In the genomic region with DNA sequence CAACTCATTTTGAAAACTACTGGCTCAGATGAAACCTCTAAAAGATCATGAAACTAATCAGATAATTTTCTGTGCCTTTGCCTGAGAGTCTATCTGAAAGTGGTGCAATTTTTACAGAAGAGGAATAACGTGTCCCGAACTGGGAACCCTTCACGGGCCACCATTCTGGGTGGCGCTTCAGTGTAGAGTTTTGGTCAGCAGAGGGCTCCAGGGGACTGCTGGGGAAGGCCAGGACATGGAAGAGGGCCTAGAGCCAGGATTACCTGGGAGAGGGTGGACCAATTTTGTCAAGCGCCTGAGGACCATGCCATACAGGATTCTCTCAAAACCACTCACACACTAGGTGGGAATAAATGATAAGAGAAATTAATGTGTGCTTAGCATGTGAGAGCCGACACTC, we compare ENCODE assay signal across 11 cellular contexts. TPM values are rescaled to one million over a fixed set of nuclear protein-coding genes. Genes with fewer than 3 reads are reported as not detected.
DNase-seq lines count a peak whose midpoint lies in the region; ATAC-seq, FAIRE-seq and TF ChIP-seq lines count a peak whose summit lies in the region.
"Had no signal": no experiment of that assay in that cellular context is flagged by ENCODE, and none has a peak within 500 bp of the region (broad histone marks: within the 10 kb centered on the region; RNA-seq: fewer than 3 reads in every experiment).

No MANE protein-coding gene starts in this region.

- H3K9me3 Mint-ChIP-seq in CD8-positive, alpha-beta T cell = no peaks in the 10 kb centered on the region
- H3K9me3 Mint-ChIP-seq: activated naive CD4-positive, alpha-beta T cell treated with anti-CD3 and anti-CD28 coated beads, Interleukin-2, amount 10 ng/mL, durations not matched to agents 7 days and 5 days had no signal

- H3K4me1 ChIP-seq in CD8-positive, alpha-beta T cell (ENCODE audit: insufficient read depth, low read length) = no peaks in the 10 kb centered on the region

- no peaks in the 10 kb centered on the region for H3K27me3 ChIP-seq in CD8-positive, alpha-beta T cell (ENCODE audit: insufficient read depth, low read length)

- intact Hi-C loops in CD8-positive, alpha-beta T cell (cut with DNase I, micrococcal nuclease) = no loop called here

- ATAC-seq in CD8-positive, alpha-beta T cell = no peak
- ATAC-seq in HG02973 (IDR thresholded peaks at IDR 0.05; ENCODE audit: unreplicated experiment) (no peak), HG03520 (IDR thresholded peaks at IDR 0.05; ENCODE audit: unreplicated experiment) (no peak)

- no peaks in the 10 kb centered on the region for H3K36me3 ChIP-seq in CD8-positive, alpha-beta T cell (ENCODE audit: insufficient read depth, low read length)

- H3K4me3 Mint-ChIP-seq in CD8-positive, alpha-beta T cell = no peak overlapping the region
- H3K4me3 Mint-ChIP-seq: activated naive CD4-positive, alpha-beta T cell treated with anti-CD3 and anti-CD28 coated beads, Interleukin-2, amount 10 ng/mL, durations not matched to agents 7 days and 5 days had no signal

- no peak overlapping the region for H3K4me3 ChIP-seq in choroid plexus epithelial cell (ENCODE audit: low read depth, low read length)
- H3K4me3 ChIP-seq in CD8-positive, alpha-beta T cell (ENCODE audit: low read depth, low read length) = no peak overlapping the region

- peaks cover 36% of the 10 kb centered on the region for H3K27me3 Mint-ChIP-seq in CD8-positive, alpha-beta T cell (ENCODE audit: low read depth)

- no peak for FAIRE-seq in D721Med (lab: Jason Lieb, UNC)

- DNase-seq in D721Med (ENCODE audit: insufficient read length, low spot score) (no peak), M059J (ENCODE audit: low read depth) (peak; percentile 47), choroid plexus epithelial cell (ENCODE audit: low read depth) (peak; percentile 35), lung microvascular endothelial cell (ENCODE audit: low read depth in 2 of 2) (peak; percentile 27 to 41), NCI-H1436 treated with DMSO at 0.1 percent for 48 hours (lab: John Stamatoyannopoulos, UW) (no peak)
- no peak for DNase-seq in CD8-positive, alpha-beta T cell
- DNase-seq: activated naive CD4-positive, alpha-beta T cell treated with anti-CD3 and anti-CD28 coated beads, Interleukin-2, amount 10 ng/mL, durations not matched to agents 7 days and 5 days; DMS79 treated with DMSO at 0.1 percent for 48 hours; NCI-H2029 treated with DMSO at 0.1 percent for 48 hours had no signal

- CTCF ChIA-PET in CD8-positive, alpha-beta T cell (lab: Charles Lee) = no interaction called here

- H3K27ac Mint-ChIP-seq in CD8-positive, alpha-beta T cell = no peak overlapping the region
- H3K27ac Mint-ChIP-seq: activated naive CD4-positive, alpha-beta T cell treated with anti-CD3 and anti-CD28 coated beads, Interleukin-2, amount 10 ng/mL, durations not matched to agents 7 days and 5 days had no signal

- POLR2A ChIA-PET in CD8-positive, alpha-beta T cell (lab: Charles Lee) = no interaction called here

- no peaks in the 10 kb centered on the region for H3K4me1 Mint-ChIP-seq in CD8-positive, alpha-beta T cell (ENCODE audit: low read depth)
- H3K4me1 Mint-ChIP-seq: activated naive CD4-positive, alpha-beta T cell treated with anti-CD3 and anti-CD28 coated beads, Interleukin-2, amount 10 ng/mL, durations not matched to agents 7 days and 5 days had no signal

- TF ChIP-seq CTCF in D721Med (IDR thresholded peaks at IDR 0.05; ENCODE audit: insufficient read depth, missing control alignments) (peak; percentile 33), choroid plexus epithelial cell (conservative IDR thresholded peaks at IDR 0.05; ENCODE audit: low read depth, low read length) (peak; percentile 76)
- no peak for TF ChIP-seq CTCF in CD8-positive, alpha-beta T cell (IDR thresholded peaks at IDR 0.05)

- no peaks in the 10 kb centered on the region for H3K9me3 ChIP-seq in CD8-positive, alpha-beta T cell (ENCODE audit: low read length)

- H3K36me3 Mint-ChIP-seq in CD8-positive, alpha-beta T cell = no peaks in the 10 kb centered on the region
- H3K36me3 Mint-ChIP-seq: activated naive CD4-positive, alpha-beta T cell treated with anti-CD3 and anti-CD28 coated beads, Interleukin-2, amount 10 ng/mL, durations not matched to agents 7 days and 5 days had no signal

- no peak overlapping the region for H3K27ac ChIP-seq in CD8-positive, alpha-beta T cell (ENCODE audit: low read depth, low read length)

RNA-seq across cellular contexts. Expression of a gene that starts 49.7 kb away (rescaled TPM):
- 5.7 and 9.9 TPM in 2 replicates for total RNA-seq in M059J (2014; rRNA removed; shearing (Covaris generic))
- total RNA-seq in lung microvascular endothelial cell = under 0.01 TPM in 2 replicates
- total RNA-seq in CD8-positive, alpha-beta T cell = not detected

Comparison
In these comparisons a context has a peak if more than half of its experiments do, and no peak if none do; other contexts are left out.
1. DNase-seq: peak in M059J (single experiment), choroid plexus epithelial cell (single experiment) and lung microvascular endothelial cell (2 of 2); none in D721Med (single experiment), NCI-H1436 treated with DMSO at 0.1 percent for 48 hours (single experiment) and CD8-positive, alpha-beta T cell (0 of 7).